Comparison of ENCODE assay signal across 24 cellular contexts in genomic region chr4:25207997-25208396, GRCh38. TPM values are rescaled to one million over a fixed set of nuclear protein-coding genes. Genes with fewer than 3 reads are reported as not detected.
DNase-seq lines count a peak whose midpoint lies in the region; FAIRE-seq and TF ChIP-seq lines count a peak whose summit lies in the region.
"Had no signal": no experiment of that assay in that cellular context is flagged by ENCODE, and none has a peak within 500 bp of the region (broad histone marks: within the 10 kb centered on the region; RNA-seq: fewer than 3 reads in every experiment).

No MANE protein-coding gene starts in this region.

- no peak overlapping the region for H3K4me3 ChIP-seq in LNCaP clone FGC (ENCODE audit: low read depth, low read length)
- no peak overlapping the region for H3K4me3 ChIP-seq in mesendoderm (ENCODE audit: low read length)
- no peak overlapping the region for H3K4me3 ChIP-seq in endodermal cell (ENCODE audit: low read length)
- H3K4me3 ChIP-seq: BLaER1 had no signal

- H3K9me3 Mint-ChIP-seq in endodermal cell: peaks cover 23% of the 10 kb centered on the region

- FAIRE-seq in GM12891 (lab: Jason Lieb, UNC): peak; percentile 35
- FAIRE-seq: A204.1, G401.6, GM12892, GM18507 had no signal

- no peak overlapping the region for H4K8ac ChIP-seq in mesendoderm (ENCODE audit: low read depth, low read length)

- no peak overlapping the region for H3K27ac ChIP-seq in mesendoderm (ENCODE audit: low read depth, low read length)
- H3K27ac ChIP-seq in endodermal cell (ENCODE audit: low read depth, low read length): no peak overlapping the region
- H3K27ac ChIP-seq: BLaER1 had no signal

- no peak overlapping the region for H3K56ac ChIP-seq in mesendoderm (ENCODE audit: low read length)

- H3K18ac ChIP-seq in mesendoderm (ENCODE audit: low read length): peak overlapping the region; percentile 22

- H3K27me3 ChIP-seq in mesendoderm (ENCODE audit: insufficient read depth, low read length, poor library complexity) (no peaks in the 10 kb centered on the region), endodermal cell (ENCODE audit: control insufficient read depth, insufficient read depth, low read length, poor library complexity, severe bottlenecking) (no peaks in the 10 kb centered on the region)
- H3K27me3 ChIP-seq: BE2C, BLaER1 had no signal

- DNase-seq in GM12891 (ENCODE audit: insufficient read length, low spot score): no peak
- peak; percentile 6 for DNase-seq in LNCaP clone FGC (ENCODE audit: low read depth)
- DNase-seq in mesendoderm: no peak
- DNase-seq in DMS79 treated with DMSO at 0.1 percent for 48 hours (lab: John Stamatoyannopoulos, UW): no peak
- no peak for DNase-seq in endodermal cell
- DNase-seq: 8988T; ACHN; BE2C; C1 segment of cervical spinal cord; CD4-positive, alpha-beta memory T cell; CD4-positive, CD25-positive, alpha-beta regulatory T cell; CD8-positive, alpha-beta memory T cell; COR-L47; DMS 273 treated with DMSO at 0.1 percent for 48 hours; DMS153; DMS53; DMS79; GF-D8 had no signal

- H3K79me1 ChIP-seq in mesendoderm (ENCODE audit: low read length): no peaks in the 10 kb centered on the region

- H3K9me3 ChIP-seq in endodermal cell (ENCODE audit: control insufficient read depth, low read length): peaks cover 23% of the 10 kb centered on the region
- H3K9me3 ChIP-seq: BE2C had no signal

- no peak overlapping the region for H2AK5ac ChIP-seq in mesendoderm (ENCODE audit: low read length)

- H3K4me2 ChIP-seq in mesendoderm (ENCODE audit: low read length): no peak overlapping the region
- H3K4me2 ChIP-seq: BLaER1 had no signal

- peak overlapping the region; percentile 23 for H2BK120ac ChIP-seq in mesendoderm (ENCODE audit: low read depth, low read length)

- no peak for TF ChIP-seq CTCF in LNCaP clone FGC (IDR thresholded peaks at IDR 0.05; ENCODE audit: control insufficient read depth, extremely low read depth, insufficient read depth)
- TF ChIP-seq CTCF in endodermal cell (conservative IDR thresholded peaks at IDR 0.05): no peak

- no peak overlapping the region for H3K27ac Mint-ChIP-seq in endodermal cell
- H3K27ac Mint-ChIP-seq: CD14-positive monocyte; CD4-positive, alpha-beta memory T cell had no signal

- H3K9ac ChIP-seq in mesendoderm (ENCODE audit: low read length) (no peak overlapping the region), endodermal cell (ENCODE audit: extremely low read depth, low read length, poor library complexity, severe bottlenecking) (no peak overlapping the region)
- H3K9ac ChIP-seq: BLaER1 had no signal

- no peak overlapping the region for H3K23ac ChIP-seq in mesendoderm (ENCODE audit: low read length)

- H4K5ac ChIP-seq in mesendoderm (ENCODE audit: low read length): no peak overlapping the region

- TF ChIP-seq POLR2A in GM12891 (IDR thresholded peaks at IDR 0.05; ENCODE audit: low read depth, low read length): no peak

- no CpG with 5 or more reads among the region's 1 CpG for WGBS in mesendoderm (ENCODE audit: extremely low coverage, insufficient coverage, low lambda C conversion rate)
- 100% methylated on average over 1 of the region's 1 CpG; no CpG with 5 or more reads in 1 of the 2 experiments for WGBS in endodermal cell (ENCODE audit: insufficient coverage in 1 of 2, insufficient read length in 1 of 2), 2 experiments

- H3K4me1 Mint-ChIP-seq in endodermal cell: peaks cover 16% of the 10 kb centered on the region
- H3K4me1 Mint-ChIP-seq: CD14-positive monocyte; CD8-positive, alpha-beta memory T cell had no signal

- no peaks in the 10 kb centered on the region for H3K36me3 ChIP-seq in mesendoderm (ENCODE audit: control insufficient read depth, insufficient read depth, low read length)
- no peaks in the 10 kb centered on the region for H3K36me3 ChIP-seq in endodermal cell (ENCODE audit: control insufficient read depth, insufficient read depth, low read length)
- H3K36me3 ChIP-seq: BE2C, BLaER1 had no signal

- H3K4me3 Mint-ChIP-seq in endodermal cell: no peak overlapping the region
- H3K4me3 Mint-ChIP-seq: CD14-positive monocyte; CD4-positive, alpha-beta memory T cell; CD4-positive, CD25-positive, alpha-beta regulatory T cell; CD8-positive, alpha-beta memory T cell had no signal

- H2BK5ac ChIP-seq in mesendoderm (ENCODE audit: low read length): no peak overlapping the region

- H3K79me2 ChIP-seq in mesendoderm (ENCODE audit: control insufficient read depth, insufficient read depth, low read length): no peaks in the 10 kb centered on the region

- H3K36me3 Mint-ChIP-seq in endodermal cell (ENCODE audit: low read depth): no peaks in the 10 kb centered on the region
- H3K36me3 Mint-ChIP-seq: CD14-positive monocyte; CD4-positive, CD25-positive, alpha-beta regulatory T cell had no signal

- H3K4me1 ChIP-seq in mesendoderm (ENCODE audit: control insufficient read depth, low read depth, low read length) (no peaks in the 10 kb centered on the region), endodermal cell (ENCODE audit: control insufficient read depth, insufficient read depth, low read length) (peaks cover 5% of the 10 kb centered on the region)
- H3K4me1 ChIP-seq: BE2C, BLaER1 had no signal

- peak overlapping the region; percentile 36 for H3K4ac ChIP-seq in mesendoderm (ENCODE audit: low read depth, low read length)

- no peak overlapping the region for H2BK15ac ChIP-seq in mesendoderm (replicated peaks; ENCODE audit: low read depth)

- no peaks in the 10 kb centered on the region for H3K27me3 Mint-ChIP-seq in endodermal cell (ENCODE audit: insufficient read depth)
- H3K27me3 Mint-ChIP-seq: CD4-positive, CD25-positive, alpha-beta regulatory T cell had no signal

TF ChIP-seq in GM12891, 5 proteins besides CTCF, POLR2A, EP300 and RAD21:
- no peak for TF ChIP-seq TAF1 (IDR thresholded peaks at IDR 0.05; ENCODE audit: low read depth, low read length)
- no peak for TF ChIP-seq SPI1 (IDR thresholded peaks at IDR 0.05; ENCODE audit: low read depth, low read length)
- TF ChIP-seq POU2F2 (IDR thresholded peaks at IDR 0.05; ENCODE audit: low read depth, low read length): no peak
- no peak for TF ChIP-seq PAX5 (IDR thresholded peaks at IDR 0.05; ENCODE audit: insufficient read depth, low read length, severe bottlenecking)
- no peak for TF ChIP-seq POLR2AphosphoS5 (IDR thresholded peaks at IDR 0.05; ENCODE audit: low read depth, low read length)
TF ChIP-seq in GM12891: peak in this region for 0.

RNA-seq across cellular contexts. Expression of gene PI4K2B, which starts 25.8 kb away (rescaled TPM):
- 20.3 TPM for polyA plus RNA-seq in GM12891 (2012; ENCODE audit: low read depth, missing spikeins)
- polyA plus RNA-seq in mesendoderm (2013, experiment 1 of 2): 11.6 TPM
- 11.5 TPM for polyA plus RNA-seq in mesendoderm (2013, experiment 2 of 2)
- 10 to 100 TPM; 15.6 to 16.1 TPM for total RNA-seq in endodermal cell
- polyA plus RNA-seq in endodermal cell (2013, experiment 1 of 2): 8.2 TPM
- polyA plus RNA-seq in endodermal cell (2013, experiment 2 of 2): 8.8 TPM

RNA-seq across cellular contexts. Expression of gene SEPSECS, which starts 47.7 kb away (rescaled TPM):
- 2.5 TPM for polyA plus RNA-seq in GM12891 (2012; ENCODE audit: low read depth, missing spikeins)
- 1.3 TPM for polyA plus RNA-seq in mesendoderm (2013, experiment 1 of 2)
- 1.5 TPM for polyA plus RNA-seq in mesendoderm (2013, experiment 2 of 2)
- 10 to 100 TPM in 1 of 2 donors, 1 to 10 TPM in 1; 5.9 to 12.6 TPM for total RNA-seq in endodermal cell
- polyA plus RNA-seq in endodermal cell (2013, experiment 1 of 2): 7.7 TPM
- 7.6 TPM for polyA plus RNA-seq in endodermal cell (2013, experiment 2 of 2)
